ENCODE assay signal across 8 cellular contexts in the genomic region with DNA sequence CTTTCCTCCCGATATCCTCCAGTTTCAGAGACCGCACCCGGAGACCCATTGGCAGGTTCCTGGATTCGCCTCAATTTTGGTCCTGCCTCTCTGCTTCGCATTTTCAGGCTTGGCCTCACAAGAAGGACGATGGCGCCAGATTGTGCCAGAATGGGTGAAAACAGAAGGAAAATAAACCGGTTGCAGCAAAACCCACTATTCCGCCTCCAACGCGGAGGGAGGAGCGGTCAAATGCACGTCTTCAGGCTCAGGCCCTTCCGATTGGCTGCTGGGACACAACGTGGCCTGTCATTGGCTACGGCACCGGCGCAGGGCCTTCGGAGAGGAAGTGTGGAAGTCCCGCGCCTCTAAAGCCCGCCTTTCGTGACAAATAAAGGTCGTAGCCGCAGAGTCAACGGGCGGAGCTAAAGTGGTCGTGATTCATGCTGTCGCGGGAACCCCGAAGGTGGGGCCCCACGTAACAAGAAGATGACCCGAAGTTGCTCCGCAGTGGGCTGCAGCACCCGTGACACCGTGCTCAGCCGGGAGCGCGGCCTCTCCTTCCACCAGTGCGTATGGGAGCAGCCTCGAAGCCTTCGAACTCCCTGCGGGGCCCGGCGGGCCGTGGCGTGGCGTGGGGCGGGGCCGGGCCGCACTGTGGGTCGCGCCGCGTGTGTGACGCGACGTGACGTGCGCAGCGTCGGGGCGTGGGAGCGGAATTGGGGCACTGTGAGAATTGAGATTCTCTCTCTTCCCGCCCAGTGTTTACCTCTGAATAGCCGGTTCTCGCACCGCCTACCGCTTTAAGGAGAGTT. TPM values are rescaled to one million over a fixed set of nuclear protein-coding genes. Genes with fewer than 3 reads are reported as not detected.
DNase-seq lines count a peak whose midpoint lies in the region; ATAC-seq, FAIRE-seq and TF ChIP-seq lines count a peak whose summit lies in the region.

A gene with protein sequence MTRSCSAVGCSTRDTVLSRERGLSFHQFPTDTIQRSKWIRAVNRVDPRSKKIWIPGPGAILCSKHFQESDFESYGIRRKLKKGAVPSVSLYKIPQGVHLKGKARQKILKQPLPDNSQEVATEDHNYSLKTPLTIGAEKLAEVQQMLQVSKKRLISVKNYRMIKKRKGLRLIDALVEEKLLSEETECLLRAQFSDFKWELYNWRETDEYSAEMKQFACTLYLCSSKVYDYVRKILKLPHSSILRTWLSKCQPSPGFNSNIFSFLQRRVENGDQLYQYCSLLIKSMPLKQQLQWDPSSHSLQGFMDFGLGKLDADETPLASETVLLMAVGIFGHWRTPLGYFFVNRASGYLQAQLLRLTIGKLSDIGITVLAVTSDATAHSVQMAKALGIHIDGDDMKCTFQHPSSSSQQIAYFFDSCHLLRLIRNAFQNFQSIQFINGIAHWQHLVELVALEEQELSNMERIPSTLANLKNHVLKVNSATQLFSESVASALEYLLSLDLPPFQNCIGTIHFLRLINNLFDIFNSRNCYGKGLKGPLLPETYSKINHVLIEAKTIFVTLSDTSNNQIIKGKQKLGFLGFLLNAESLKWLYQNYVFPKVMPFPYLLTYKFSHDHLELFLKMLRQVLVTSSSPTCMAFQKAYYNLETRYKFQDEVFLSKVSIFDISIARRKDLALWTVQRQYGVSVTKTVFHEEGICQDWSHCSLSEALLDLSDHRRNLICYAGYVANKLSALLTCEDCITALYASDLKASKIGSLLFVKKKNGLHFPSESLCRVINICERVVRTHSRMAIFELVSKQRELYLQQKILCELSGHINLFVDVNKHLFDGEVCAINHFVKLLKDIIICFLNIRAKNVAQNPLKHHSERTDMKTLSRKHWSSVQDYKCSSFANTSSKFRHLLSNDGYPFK (plus strand): TSS at position 401 of the 794 bp plus-strand sequence. CDS start 68 bp downstream, at position 469.

- TF ChIP-seq CTCF in ascending aorta (IDR thresholded peaks at IDR 0.05) (no peak), psoas muscle (IDR thresholded peaks at IDR 0.05) (no peak)

- TF ChIP-seq POLR2A in GM18505 (IDR thresholded peaks at IDR 0.05; ENCODE audit: borderline replicate concordance, extremely low read depth, insufficient read depth, insufficient read length), result peak; percentile 91

- H3K27me3 ChIP-seq in ascending aorta, result no peaks in the 10 kb centered on the region
- no peaks in the 10 kb centered on the region for H3K27me3 ChIP-seq in right cardiac atrium (ENCODE audit: control insufficient read depth, insufficient read depth)
- H3K27me3 ChIP-seq in psoas muscle (ENCODE audit: insufficient read depth in 3 of 3, low read length in 2 of 3), result no peaks in the 10 kb centered on the region

- H3K36me3 ChIP-seq in ascending aorta (peaks cover 0 to 9% of the 10 kb centered on the region in 2 donors), psoas muscle (ENCODE audit: insufficient read depth in 1 of 2, low read depth in 1 of 2) (peaks cover 0 to 25% of the 10 kb centered on the region in 2 donors)

- H3K9me3 ChIP-seq in ascending aorta (no peaks in the 10 kb centered on the region), right cardiac atrium (ENCODE audit: control insufficient read depth, low read length) (no peaks in the 10 kb centered on the region), psoas muscle (no peaks in the 10 kb centered on the region)

- DNase-seq in NCI-H187 (lab: John Stamatoyannopoulos, UW), result peak; percentile 96 to 98
- peak; percentile 90 to 100 (median 97) for DNase-seq in T-helper 2 cell
- DNase-seq in ascending aorta (ENCODE audit: low spot score in 2 of 2), result peak; percentile 97 to 99
- DNase-seq in right cardiac atrium, result peak; percentile 99
- peak; percentile 98 to 99 for DNase-seq in psoas muscle
- DNase-seq in urothelium cell line (ENCODE audit: low spot score), result peak; percentile 96

- WGBS in right cardiac atrium, result under 1% methylated on average over 69 of the region's 69 CpGs
- WGBS in psoas muscle, 3 donors, result 0 to 1% (median 1%) methylated on average over 67 to 69 of the region's 69 CpGs

- FAIRE-seq in urothelium cell line (lab: Jason Lieb, UNC), result peak; percentile 70

- ATAC-seq in GM18505 (IDR thresholded peaks at IDR 0.05; ENCODE audit: unreplicated experiment), result peak; percentile 87
- peak; percentile 90 for ATAC-seq in HG02943 (IDR thresholded peaks at IDR 0.05; ENCODE audit: low read depth, unreplicated experiment)
- peak; percentile 99 for ATAC-seq in right cardiac atrium
- peak; percentile 96 to 98 (median 97) for ATAC-seq in psoas muscle

- H3K4me3 ChIP-seq in ascending aorta, result peak within 1 kb of the TSS; percentile 69 to 78
- H3K4me3 ChIP-seq in right cardiac atrium (ENCODE audit: low read length), result peak within 1 kb of the TSS; percentile 90
- peak within 1 kb of the TSS; percentile 76 for H3K4me3 ChIP-seq in psoas muscle

- H3K4me1 ChIP-seq in ascending aorta, result peaks cover 0 to 20% of the 10 kb centered on the region in 2 donors
- no peaks in the 10 kb centered on the region for H3K4me1 ChIP-seq in right cardiac atrium (ENCODE audit: control insufficient read depth, insufficient read depth, low read length)
- H3K4me1 ChIP-seq in psoas muscle, result peaks cover 37% of the 10 kb centered on the region

- intact Hi-C loops in ascending aorta (cut with DNase I) (loop anchor here (1.0 to 5.0 kb wide), 9 partner anchors 9 to 555 kb away; partner anchors contain the start of genes COPS4, COQ2, HELQ and SEC31A), right cardiac atrium (cut with DNase I) (no loop called here), psoas muscle (cut with DNase I) (loop anchor here (1.0 to 5.0 kb wide), 2 partner anchors 9 to 112 kb away; partner anchors contain the start of genes LIN54 (in 1 of the 2) and SEC31A (in 1 of the 2))

- H3K27ac ChIP-seq in ascending aorta (peak within 1 kb of the TSS; percentile 98), right cardiac atrium (ENCODE audit: low read length) (peak within 1 kb of the TSS; percentile 76), psoas muscle (peak within 1 kb of the TSS; percentile 96)

RNA-seq across cellular contexts. Expression of the gene that starts here (rescaled TPM):
- 0.32 TPM for total RNA-seq in ascending aorta
- 1 to 10 TPM; 3.2 to 6.3 (median 3.7) TPM for total RNA-seq in right cardiac atrium
- 2.6 TPM for polyA plus RNA-seq in right cardiac atrium
- 10 to 100 TPM in 1 of 4 donors, 1 to 10 TPM in 3; 7.3 to 10.2 (median 7.8) TPM for total RNA-seq in psoas muscle
- polyA plus RNA-seq in psoas muscle, result 1 to 10 TPM; 3.4 to 8.4 (median 5.6) TPM

Comparison
In these comparisons a context has a peak if more than half of its experiments do, and no peak if none do; other contexts are left out.
1. Peak in every context shown above with its lines: DNase-seq, ATAC-seq, H3K4me3 ChIP-seq and H3K27ac ChIP-seq.
2. Peak in DNase-seq, H3K4me3 ChIP-seq and H3K27ac ChIP-seq in ascending aorta; RNA of the gene not detected or under 1 TPM.
3. intact Hi-C loops: an anchor here in ascending aorta (1.0 to 5.0 kb wide) and psoas muscle (1.0 to 5.0 kb wide); none called in right cardiac atrium.